ENCODE assay signal across 9 cellular contexts in the genomic region with DNA sequence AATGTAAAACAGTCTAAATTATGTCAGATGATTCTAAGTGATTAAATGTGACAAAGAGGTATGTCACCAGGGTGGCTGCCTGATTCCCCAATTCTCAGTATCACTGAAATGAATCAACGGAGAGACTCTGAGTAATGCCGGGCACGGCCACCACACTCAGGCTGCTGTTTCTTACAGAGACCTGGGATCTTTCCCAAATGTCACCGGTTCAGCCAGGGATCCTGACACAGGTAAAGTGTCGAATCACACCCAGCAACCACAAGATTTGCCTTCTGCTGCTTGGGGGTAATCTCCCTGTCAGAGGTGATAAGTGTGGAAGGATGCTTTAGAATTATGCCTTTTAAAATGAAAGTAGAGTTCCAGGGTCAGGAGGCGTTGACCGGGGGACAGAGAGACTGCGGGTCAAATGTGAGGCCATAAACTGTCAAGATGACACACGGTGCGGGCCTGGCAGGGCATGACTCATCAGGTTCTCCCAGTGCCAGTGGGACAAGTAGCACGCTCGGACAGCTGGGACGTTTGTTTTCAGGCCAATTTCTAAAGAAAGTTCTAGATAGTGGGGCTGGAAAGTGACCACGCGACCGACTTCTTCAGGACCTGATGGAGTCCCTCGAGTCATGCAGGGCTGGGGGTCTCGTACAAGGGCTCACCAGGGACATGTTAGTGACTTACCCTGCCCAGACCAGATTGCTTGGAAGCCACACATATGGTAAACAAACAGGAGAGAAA. TPM values are rescaled to one million over a fixed set of nuclear protein-coding genes. Genes with fewer than 3 reads are reported as not detected.
A peak's percentile ranks its signal among the peaks of the same experiment; 100 is the strongest.
DNase-seq lines count a peak whose midpoint lies in the region; TF ChIP-seq lines count a peak whose summit lies in the region.
"Had no signal": no experiment of that assay in that cellular context is flagged by ENCODE, and none has a peak within 500 bp of the region (broad histone marks: within the 10 kb centered on the region; RNA-seq: fewer than 3 reads in every experiment).

No MANE protein-coding gene starts in this region.

- no peak overlapping the region for H3K23ac ChIP-seq in mesendoderm (ENCODE audit: low read length)

- no peak for TF ChIP-seq CTCF in Calu3 (IDR thresholded peaks at IDR 0.05; ENCODE audit: unreplicated experiment)
- TF ChIP-seq CTCF in adrenal gland (IDR thresholded peaks at IDR 0.05), result peak in 1 of 6 experiments; percentile 3
- no peak for TF ChIP-seq CTCF in left ventricle myocardium inferior (IDR thresholded peaks at IDR 0.05; ENCODE audit: borderline replicate concordance)
- TF ChIP-seq CTCF in CD14-positive monocyte (IDR thresholded peaks at IDR 0.05), result no peak

- H3K56ac ChIP-seq in mesendoderm (ENCODE audit: low read length), result no peak overlapping the region

- no peaks in the 10 kb centered on the region for H3K9me3 ChIP-seq in adrenal gland (replicated peaks in 1 of 3)
- H3K9me3 ChIP-seq in left ventricle myocardium inferior (replicated peaks), result no peaks in the 10 kb centered on the region

- H4K8ac ChIP-seq in mesendoderm (ENCODE audit: low read depth, low read length), result no peak overlapping the region

- H3K4me3 ChIP-seq in adrenal gland (peak overlapping the region in 1 of 4 donors; percentile 17), mesendoderm (ENCODE audit: low read length) (no peak overlapping the region), left ventricle myocardium inferior (no peak overlapping the region)

- no peak overlapping the region for H3K4me2 ChIP-seq in mesendoderm (ENCODE audit: low read length)

- H3K27me3 ChIP-seq in adrenal gland, result no peaks in the 10 kb centered on the region
- H3K27me3 ChIP-seq in mesendoderm (ENCODE audit: insufficient read depth, low read length, poor library complexity), result no peaks in the 10 kb centered on the region
- no peaks in the 10 kb centered on the region for H3K27me3 ChIP-seq in left ventricle myocardium inferior (ENCODE audit: low read depth)

- no peaks in the 10 kb centered on the region for H3K79me2 ChIP-seq in mesendoderm (ENCODE audit: control insufficient read depth, insufficient read depth, low read length)

- H2BK5ac ChIP-seq in mesendoderm (ENCODE audit: low read length), result no peak overlapping the region

- no peak overlapping the region for H4K5ac ChIP-seq in mesendoderm (ENCODE audit: low read length)

- H3K4me1 ChIP-seq in adrenal gland (replicated peaks in 1 of 2) (peaks cover 0 to 4% of the 10 kb centered on the region in 2 donors), mesendoderm (ENCODE audit: control insufficient read depth, low read depth, low read length) (no peaks in the 10 kb centered on the region), left ventricle myocardium inferior (no peaks in the 10 kb centered on the region)

- H3K27me3 Mint-ChIP-seq in Calu3 (ENCODE audit: unreplicated experiment) (no peaks in the 10 kb centered on the region), CD14-positive monocyte (ENCODE audit: low read depth in 3 of 3) (no peaks in the 10 kb centered on the region)
- H3K27me3 Mint-ChIP-seq: IgD-negative memory B cell had no signal

- peaks cover 4% of the 10 kb centered on the region for H3K4me1 Mint-ChIP-seq in Calu3 (ENCODE audit: low read depth, unreplicated experiment)
- peaks cover 5% of the 10 kb centered on the region for H3K4me1 Mint-ChIP-seq in CD14-positive monocyte

- H3K79me1 ChIP-seq in mesendoderm (ENCODE audit: low read length), result no peaks in the 10 kb centered on the region

- H3K27ac ChIP-seq in adrenal gland (peak overlapping the region in 1 of 5 donors; percentile 60), mesendoderm (ENCODE audit: low read depth, low read length) (no peak overlapping the region), left ventricle myocardium inferior (replicated peaks) (no peak overlapping the region)

- no peaks in the 10 kb centered on the region for H3K36me3 Mint-ChIP-seq in Calu3 (ENCODE audit: insufficient read depth, unreplicated experiment)
- no peaks in the 10 kb centered on the region for H3K36me3 Mint-ChIP-seq in CD14-positive monocyte
- H3K36me3 Mint-ChIP-seq: IgD-negative memory B cell had no signal

- WGBS in adrenal gland, 4 donors, result 34 to 47% (median 42%) methylated on average over 5 to 18 of the region's 18 CpGs
- WGBS in mesendoderm (ENCODE audit: extremely low coverage, insufficient coverage, low lambda C conversion rate), result no CpG with 5 or more reads among the region's 18 CpGs

- H2BK15ac ChIP-seq in mesendoderm (replicated peaks; ENCODE audit: low read depth), result no peak overlapping the region

- no peak overlapping the region for H3K18ac ChIP-seq in mesendoderm (ENCODE audit: low read length)

- H2BK120ac ChIP-seq in mesendoderm (ENCODE audit: low read depth, low read length), result no peak overlapping the region

- no peaks in the 10 kb centered on the region for H3K36me3 ChIP-seq in adrenal gland (replicated peaks in 1 of 2)
- H3K36me3 ChIP-seq in mesendoderm (ENCODE audit: control insufficient read depth, insufficient read depth, low read length), result no peaks in the 10 kb centered on the region
- no peaks in the 10 kb centered on the region for H3K36me3 ChIP-seq in left ventricle myocardium inferior

- intact Hi-C loops in Calu3 (cut with micrococcal nuclease; ENCODE audit: unreplicated experiment), result no loop called here
- intact Hi-C loops in adrenal gland (cut with DNase I), result no loop called here
- intact Hi-C loops in left ventricle myocardium inferior (cut with micrococcal nuclease), result no loop called here
- intact Hi-C loops in CD14-positive monocyte (cut with micrococcal nuclease), result no loop called here

- no peak overlapping the region for H3K9ac ChIP-seq in mesendoderm (ENCODE audit: low read length)

- H2AK5ac ChIP-seq in mesendoderm (ENCODE audit: low read length), result peak overlapping the region; percentile 30

- H3K9me3 Mint-ChIP-seq in Calu3 (ENCODE audit: low read depth, unreplicated experiment) (no peaks in the 10 kb centered on the region), CD14-positive monocyte (no peaks in the 10 kb centered on the region)

- CTCF ChIA-PET in Calu3 (lab: Charles Lee), result no interaction called here
- CTCF ChIA-PET in HEK293T (lab: Yijun Ruan, JAX), result no interaction called here

- POLR2A ChIA-PET in HEK293T (lab: Yijun Ruan, JAX), result no interaction called here

- H3K27ac Mint-ChIP-seq in Calu3 (ENCODE audit: unreplicated experiment) (no peak overlapping the region), CD14-positive monocyte (peak overlapping the region in 2 of 7 donors; percentile 25 to 54)

- no TSS peak for BruUV-seq in Calu3 (replicated peaks; lab: Mats Ljungman, UMichigan)

- H3K4ac ChIP-seq in mesendoderm (ENCODE audit: low read depth, low read length), result no peak overlapping the region

- TF ChIP-seq POLR2A in adrenal gland (IDR thresholded peaks at IDR 0.05), result no peak

- H3K4me3 Mint-ChIP-seq in Calu3 (ENCODE audit: low read depth, unreplicated experiment) (no peak overlapping the region), CD14-positive monocyte (no peak overlapping the region)
- H3K4me3 Mint-ChIP-seq: IgD-negative memory B cell had no signal

- DNase-seq in Calu3 (peak; percentile 10), HuH-7 (ENCODE audit: low spot score) (peak; percentile 44), adrenal gland (peak; percentile 72 to 93 (median 91)), mesendoderm (no peak), left ventricle myocardium inferior (no peak), T-helper 1 cell (no peak), CD14-positive monocyte (ENCODE audit: low spot score) (no peak), HEK293T (ENCODE audit: extremely low spot score) (no peak)

TF ChIP-seq in HEK293T, 16 proteins besides CTCF, POLR2A, EP300 and RAD21:
- TF ChIP-seq SP1 (IDR thresholded peaks at IDR 0.05) (no peak), HDGF (IDR thresholded peaks at IDR 0.05; ENCODE audit: borderline replicate concordance) (no peak), TARDBP (IDR thresholded peaks at IDR 0.05) (no peak), FOXK2 (IDR thresholded peaks at IDR 0.05) (no peak)

RNA-seq across cellular contexts. Expression of a gene that starts 48.9 kb away (rescaled TPM):
- total RNA-seq in Calu3 (2022), result 0.40 and 1.1 TPM in 2 replicates
- 1 to 10 TPM; 1.6 to 7.5 (median 3.9) TPM for total RNA-seq in adrenal gland
- polyA plus RNA-seq in adrenal gland, result 1 to 10 TPM in 2 of 3 donors, under 1 TPM in 1; 0.40 to 4.1 (median 1.1) TPM
- 3.7 TPM for polyA plus RNA-seq in mesendoderm (2013, experiment 1 of 2)
- polyA plus RNA-seq in mesendoderm (2013, experiment 2 of 2), result 3.5 TPM
- total RNA-seq in left ventricle myocardium inferior, result 0.85 TPM
- 1 to 10 TPM; 1.8 to 5.2 TPM for polyA plus RNA-seq in CD14-positive monocyte

Comparison
In these comparisons a context has a peak if more than half of its experiments do, and no peak if none do; other contexts are left out.
1. DNase-seq: peak in Calu3 (single experiment), HuH-7 (single experiment) and adrenal gland (7 of 7); none in mesendoderm (single experiment), left ventricle myocardium inferior (single experiment), T-helper 1 cell (0 of 5), CD14-positive monocyte (single experiment) and HEK293T (single experiment).